In the genomic region with DNA sequence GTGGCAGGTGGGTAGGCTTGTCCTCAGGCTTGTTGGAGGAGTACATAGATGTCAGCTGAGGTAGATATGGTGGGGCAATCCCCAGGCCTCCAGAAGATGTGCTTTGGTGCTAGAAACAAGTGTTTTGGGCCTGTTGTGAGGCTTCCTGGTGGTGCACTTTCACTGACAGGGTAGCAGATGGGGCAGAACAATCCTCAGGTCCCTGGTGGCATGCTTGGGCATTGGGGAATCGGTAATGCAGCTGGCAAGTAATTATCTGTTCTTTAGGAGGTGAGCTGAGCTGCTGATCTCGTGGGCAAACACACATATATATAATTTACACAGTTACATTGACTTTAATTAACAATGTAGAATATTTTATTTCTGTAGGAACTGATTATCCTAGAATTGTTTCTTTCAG, we compare ENCODE assay signal across 18 cellular contexts.
"Had no signal": no experiment of that assay in that cellular context is flagged by ENCODE, and none has a peak within 500 bp of the region (broad histone marks: within the 10 kb centered on the region; RNA-seq: fewer than 3 reads in every experiment).

No MANE protein-coding gene starts in this region.

- H3K27ac Mint-ChIP-seq: naive thymus-derived CD8-positive, alpha-beta T cell; nephron progenitor cell; stimulated activated naive CD8-positive, alpha-beta T cell treated with anti-CD3 and anti-CD28 coated beads, Interleukin-15, amount 100 ng/mL, for 72 hours had no signal

- DNase-seq: effector memory CD8-positive, alpha-beta T cell; erythroblast; esophagus squamous epithelium; foreskin melanocyte; left ventricle myocardium superior; lower lobe of right lung; naive thymus-derived CD8-positive, alpha-beta T cell; nephron progenitor cell; nucleus accumbens; stimulated activated CD4-positive, alpha-beta T cell treated with anti-CD3 and anti-CD28 coated beads, Interleukin-12 subunit alpha, Interleukin-12 subunit beta, amount 100 ng/mL, for 4 hours; stimulated activated CD4-positive, alpha-beta T cell treated with anti-CD3 and anti-CD28 coated beads, Interleukin-1b, Interleukin-23, amount 100 ng/mL, for 48 hours; stimulated activated CD4-positive, alpha-beta T cell treated with anti-CD3 and anti-CD28 coated beads, Interleukin-4, amount 100 ng/mL, for 1 hour; stimulated activated CD8-positive, alpha-beta memory T cell treated with anti-CD3 and anti-CD28 coated beads, Interleukin-4, amount 100 ng/mL, for 48 hours; stimulated activated naive CD4-positive, alpha-beta T cell; stimulated activated naive CD8-positive, alpha-beta T cell treated with anti-CD3 and anti-CD28 coated beads, Interleukin-15, amount 100 ng/mL, for 72 hours; transverse colon; upper lobe of right lung; uterus had no signal

- H3K27me3 Mint-ChIP-seq: effector memory CD8-positive, alpha-beta T cell; stimulated activated naive CD8-positive, alpha-beta T cell treated with anti-CD3 and anti-CD28 coated beads, Interleukin-15, amount 100 ng/mL, for 72 hours had no signal

- H3K4me1 Mint-ChIP-seq: naive thymus-derived CD8-positive, alpha-beta T cell; nephron progenitor cell; stimulated activated naive CD8-positive, alpha-beta T cell treated with anti-CD3 and anti-CD28 coated beads, Interleukin-15, amount 100 ng/mL, for 72 hours had no signal

- H3K4me3 Mint-ChIP-seq: effector memory CD8-positive, alpha-beta T cell; naive thymus-derived CD8-positive, alpha-beta T cell; nephron progenitor cell; stimulated activated naive CD8-positive, alpha-beta T cell treated with anti-CD3 and anti-CD28 coated beads, Interleukin-15, amount 100 ng/mL, for 72 hours had no signal
